ENCODE assay signal across 1 cellular context in genomic region chr21:42781150-42781980, GRCh38.
TF ChIP-seq lines count a peak whose summit lies in the region.

No MANE protein-coding gene starts in this region.

TF ChIP-seq in HepG2, 621 proteins besides CTCF, POLR2A, EP300 and RAD21 (continued from another document and continues in another):
- TF ChIP-seq, protein P1, sequence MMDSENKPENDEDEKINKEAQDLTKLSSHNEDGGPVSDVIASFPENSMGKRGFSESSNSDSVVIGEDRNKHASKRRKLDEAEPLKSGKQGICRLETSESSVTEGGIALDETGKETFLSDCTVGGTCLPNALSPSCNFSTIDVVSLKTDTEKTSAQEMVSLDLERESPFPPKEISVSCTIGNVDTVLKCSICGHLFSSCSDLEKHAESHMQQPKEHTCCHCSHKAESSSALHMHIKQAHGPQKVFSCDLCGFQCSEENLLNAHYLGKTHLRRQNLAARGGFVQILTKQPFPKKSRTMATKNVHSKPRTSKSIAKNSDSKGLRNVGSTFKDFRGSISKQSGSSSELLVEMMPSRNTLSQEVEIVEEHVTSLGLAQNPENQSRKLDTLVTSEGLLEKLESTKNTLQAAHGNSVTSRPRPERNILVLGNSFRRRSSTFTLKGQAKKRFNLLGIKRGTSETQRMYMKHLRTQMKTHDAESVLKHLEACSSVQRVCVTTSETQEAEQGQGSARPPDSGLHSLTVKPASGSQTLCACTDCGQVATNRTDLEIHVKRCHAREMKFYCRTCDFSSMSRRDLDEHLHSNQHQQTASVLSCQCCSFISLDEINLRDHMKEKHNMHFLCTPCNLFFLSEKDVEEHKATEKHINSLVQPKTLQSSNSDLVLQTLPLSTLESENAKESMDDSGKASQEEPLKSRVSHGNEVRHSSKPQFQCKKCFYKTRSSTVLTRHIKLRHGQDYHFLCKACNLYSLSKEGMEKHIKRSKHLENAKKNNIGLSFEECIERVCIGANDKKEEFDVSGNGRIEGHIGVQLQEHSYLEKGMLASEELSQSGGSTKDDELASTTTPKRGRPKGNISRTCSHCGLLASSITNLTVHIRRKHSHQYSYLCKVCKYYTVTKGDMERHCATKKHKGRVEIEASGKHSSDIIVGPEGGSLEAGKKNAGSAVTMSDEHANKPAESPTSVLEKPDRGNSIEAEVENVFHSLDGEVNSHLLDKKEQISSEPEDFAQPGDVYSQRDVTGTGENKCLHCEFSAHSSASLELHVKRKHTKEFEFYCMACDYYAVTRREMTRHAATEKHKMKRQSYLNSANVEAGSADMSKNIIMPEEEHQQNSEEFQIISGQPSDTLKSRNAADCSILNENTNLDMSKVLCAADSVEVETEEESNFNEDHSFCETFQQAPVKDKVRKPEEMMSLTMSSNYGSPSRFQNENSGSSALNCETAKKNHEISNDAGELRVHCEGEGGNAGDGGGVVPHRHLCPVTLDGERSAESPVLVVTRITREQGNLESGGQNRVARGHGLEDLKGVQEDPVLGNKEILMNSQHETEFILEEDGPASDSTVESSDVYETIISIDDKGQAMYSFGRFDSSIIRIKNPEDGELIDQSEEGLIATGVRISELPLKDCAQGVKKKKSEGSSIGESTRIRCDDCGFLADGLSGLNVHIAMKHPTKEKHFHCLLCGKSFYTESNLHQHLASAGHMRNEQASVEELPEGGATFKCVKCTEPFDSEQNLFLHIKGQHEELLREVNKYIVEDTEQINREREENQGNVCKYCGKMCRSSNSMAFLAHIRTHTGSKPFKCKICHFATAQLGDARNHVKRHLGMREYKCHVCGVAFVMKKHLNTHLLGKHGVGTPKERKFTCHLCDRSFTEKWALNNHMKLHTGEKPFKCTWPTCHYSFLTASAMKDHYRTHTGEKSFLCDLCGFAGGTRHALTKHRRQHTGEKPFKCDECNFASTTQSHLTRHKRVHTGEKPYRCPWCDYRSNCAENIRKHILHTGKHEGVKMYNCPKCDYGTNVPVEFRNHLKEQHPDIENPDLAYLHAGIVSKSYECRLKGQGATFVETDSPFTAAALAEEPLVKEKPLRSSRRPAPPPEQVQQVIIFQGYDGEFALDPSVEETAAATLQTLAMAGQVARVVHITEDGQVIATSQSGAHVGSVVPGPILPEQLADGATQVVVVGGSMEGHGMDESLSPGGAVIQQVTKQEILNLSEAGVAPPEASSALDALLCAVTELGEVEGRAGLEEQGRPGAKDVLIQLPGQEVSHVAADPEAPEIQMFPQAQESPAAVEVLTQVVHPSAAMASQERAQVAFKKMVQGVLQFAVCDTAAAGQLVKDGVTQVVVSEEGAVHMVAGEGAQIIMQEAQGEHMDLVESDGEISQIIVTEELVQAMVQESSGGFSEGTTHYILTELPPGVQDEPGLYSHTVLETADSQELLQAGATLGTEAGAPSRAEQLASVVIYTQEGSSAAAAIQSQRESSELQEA (CRISPR knock-in tag; IDR thresholded peaks at IDR 0.05; ENCODE audit: not compliant biosample characterization) = no peak
- TF ChIP-seq RELA (CRISPR knock-in tag; IDR thresholded peaks at IDR 0.05) (no peak), SMARCE1 (IDR thresholded peaks at IDR 0.05; ENCODE audit: borderline replicate concordance) (no peak), MBNL3 (CRISPR knock-in tag; conservative IDR thresholded peaks at IDR 0.05) (no peak), ZNF44 (CRISPR knock-in tag; IDR thresholded peaks at IDR 0.05) (no peak), ELF1 (CRISPR knock-in tag; IDR thresholded peaks at IDR 0.05) (no peak), ZNF510 (CRISPR knock-in tag; IDR thresholded peaks at IDR 0.05; ENCODE audit: low read depth) (no peak), MYNN (CRISPR knock-in tag; IDR thresholded peaks at IDR 0.05; ENCODE audit: low read depth) (no peak), ZBTB3 (CRISPR knock-in tag; IDR thresholded peaks at IDR 0.05; ENCODE audit: borderline replicate concordance, low read depth) (no peak), TRAFD1 (CRISPR knock-in tag; IDR thresholded peaks at IDR 0.05; ENCODE audit: borderline replicate concordance) (no peak), HOXD1 (CRISPR knock-in tag; IDR thresholded peaks at IDR 0.05) (no peak), ZNF720 (CRISPR knock-in tag; IDR thresholded peaks at IDR 0.05) (no peak), ATF7 (IDR thresholded peaks at IDR 0.05) (no peak), ATF7 (CRISPR knock-in tag; IDR thresholded peaks at IDR 0.05) (no peak), ZNF746 (CRISPR knock-in tag; IDR thresholded peaks at IDR 0.05) (peak; percentile 98), ZNF33A (CRISPR knock-in tag; IDR thresholded peaks at IDR 0.05; ENCODE audit: borderline replicate concordance) (no peak), NCOR1 (IDR thresholded peaks at IDR 0.05; ENCODE audit: borderline replicate concordance, low read length) (no peak), ZNF691 (CRISPR knock-in tag; IDR thresholded peaks at IDR 0.05; ENCODE audit: borderline replicate concordance, low read depth) (0 out of 2 replicates have a peak, but pooled peaks have one; percentile 29), JARID2 (CRISPR knock-in tag; IDR thresholded peaks at IDR 0.05; ENCODE audit: insufficient replicate concordance) (no peak), ZNF383 (CRISPR knock-in tag; IDR thresholded peaks at IDR 0.05; ENCODE audit: borderline replicate concordance) (no peak), ESRRA (CRISPR knock-in tag; IDR thresholded peaks at IDR 0.05; ENCODE audit: low read depth) (no peak), SPEN (CRISPR knock-in tag; IDR thresholded peaks at IDR 0.05; ENCODE audit: low read depth) (no peak), ZNF432 (CRISPR knock-in tag; IDR thresholded peaks at IDR 0.05; ENCODE audit: borderline replicate concordance) (no peak), KMT2B (CRISPR knock-in tag; IDR thresholded peaks at IDR 0.05) (no peak), ZNF274 (CRISPR knock-in tag; IDR thresholded peaks at IDR 0.05) (0 out of 2 replicates have a peak, but pooled peaks have one; percentile 59), ZNF224 (CRISPR knock-in tag; IDR thresholded peaks at IDR 0.05) (no peak), ZSCAN29 (CRISPR knock-in tag; conservative IDR thresholded peaks at IDR 0.05) (no peak), HOXA5 (CRISPR knock-in tag; IDR thresholded peaks at IDR 0.05) (no peak), ZNF431 (CRISPR knock-in tag; IDR thresholded peaks at IDR 0.05; ENCODE audit: borderline replicate concordance, low read depth) (no peak), GTF2F1 (IDR thresholded peaks at IDR 0.05; ENCODE audit: low read length) (no peak), SAP130 (CRISPR knock-in tag; IDR thresholded peaks at IDR 0.05; ENCODE audit: low read depth) (0 out of 2 replicates have a peak, but pooled peaks have one; percentile 17), TERF1 (CRISPR knock-in tag; IDR thresholded peaks at IDR 0.05) (no peak), ZBTB25 (CRISPR knock-in tag; IDR thresholded peaks at IDR 0.05) (no peak; the same call in 1 of the 2 replicates)
- TF ChIP-seq, protein P2, sequence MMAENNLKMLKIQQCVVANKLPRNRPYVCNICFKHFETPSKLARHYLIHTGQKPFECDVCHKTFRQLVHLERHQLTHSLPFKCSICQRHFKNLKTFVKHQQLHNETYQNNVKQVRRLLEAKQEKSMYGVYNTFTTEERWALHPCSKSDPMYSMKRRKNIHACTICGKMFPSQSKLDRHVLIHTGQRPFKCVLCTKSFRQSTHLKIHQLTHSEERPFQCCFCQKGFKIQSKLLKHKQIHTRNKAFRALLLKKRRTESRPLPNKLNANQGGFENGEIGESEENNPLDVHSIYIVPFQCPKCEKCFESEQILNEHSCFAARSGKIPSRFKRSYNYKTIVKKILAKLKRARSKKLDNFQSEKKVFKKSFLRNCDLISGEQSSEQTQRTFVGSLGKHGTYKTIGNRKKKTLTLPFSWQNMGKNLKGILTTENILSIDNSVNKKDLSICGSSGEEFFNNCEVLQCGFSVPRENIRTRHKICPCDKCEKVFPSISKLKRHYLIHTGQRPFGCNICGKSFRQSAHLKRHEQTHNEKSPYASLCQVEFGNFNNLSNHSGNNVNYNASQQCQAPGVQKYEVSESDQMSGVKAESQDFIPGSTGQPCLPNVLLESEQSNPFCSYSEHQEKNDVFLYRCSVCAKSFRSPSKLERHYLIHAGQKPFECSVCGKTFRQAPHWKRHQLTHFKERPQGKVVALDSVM (CRISPR knock-in tag; IDR thresholded peaks at IDR 0.05) = no peak
- TF ChIP-seq, protein P3, sequence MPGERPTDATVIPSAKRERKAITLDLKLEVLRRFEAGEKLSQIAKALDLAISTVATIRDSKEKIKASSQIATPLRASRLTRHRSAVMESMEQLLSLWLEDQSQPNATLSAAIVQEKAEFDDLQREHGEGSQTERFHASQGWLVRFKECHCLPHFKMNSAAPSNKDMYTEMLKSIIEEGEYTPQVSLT (CRISPR knock-in tag; IDR thresholded peaks at IDR 0.05; ENCODE audit: borderline replicate concordance, low read depth) = no peak
- TF ChIP-seq, protein P4, sequence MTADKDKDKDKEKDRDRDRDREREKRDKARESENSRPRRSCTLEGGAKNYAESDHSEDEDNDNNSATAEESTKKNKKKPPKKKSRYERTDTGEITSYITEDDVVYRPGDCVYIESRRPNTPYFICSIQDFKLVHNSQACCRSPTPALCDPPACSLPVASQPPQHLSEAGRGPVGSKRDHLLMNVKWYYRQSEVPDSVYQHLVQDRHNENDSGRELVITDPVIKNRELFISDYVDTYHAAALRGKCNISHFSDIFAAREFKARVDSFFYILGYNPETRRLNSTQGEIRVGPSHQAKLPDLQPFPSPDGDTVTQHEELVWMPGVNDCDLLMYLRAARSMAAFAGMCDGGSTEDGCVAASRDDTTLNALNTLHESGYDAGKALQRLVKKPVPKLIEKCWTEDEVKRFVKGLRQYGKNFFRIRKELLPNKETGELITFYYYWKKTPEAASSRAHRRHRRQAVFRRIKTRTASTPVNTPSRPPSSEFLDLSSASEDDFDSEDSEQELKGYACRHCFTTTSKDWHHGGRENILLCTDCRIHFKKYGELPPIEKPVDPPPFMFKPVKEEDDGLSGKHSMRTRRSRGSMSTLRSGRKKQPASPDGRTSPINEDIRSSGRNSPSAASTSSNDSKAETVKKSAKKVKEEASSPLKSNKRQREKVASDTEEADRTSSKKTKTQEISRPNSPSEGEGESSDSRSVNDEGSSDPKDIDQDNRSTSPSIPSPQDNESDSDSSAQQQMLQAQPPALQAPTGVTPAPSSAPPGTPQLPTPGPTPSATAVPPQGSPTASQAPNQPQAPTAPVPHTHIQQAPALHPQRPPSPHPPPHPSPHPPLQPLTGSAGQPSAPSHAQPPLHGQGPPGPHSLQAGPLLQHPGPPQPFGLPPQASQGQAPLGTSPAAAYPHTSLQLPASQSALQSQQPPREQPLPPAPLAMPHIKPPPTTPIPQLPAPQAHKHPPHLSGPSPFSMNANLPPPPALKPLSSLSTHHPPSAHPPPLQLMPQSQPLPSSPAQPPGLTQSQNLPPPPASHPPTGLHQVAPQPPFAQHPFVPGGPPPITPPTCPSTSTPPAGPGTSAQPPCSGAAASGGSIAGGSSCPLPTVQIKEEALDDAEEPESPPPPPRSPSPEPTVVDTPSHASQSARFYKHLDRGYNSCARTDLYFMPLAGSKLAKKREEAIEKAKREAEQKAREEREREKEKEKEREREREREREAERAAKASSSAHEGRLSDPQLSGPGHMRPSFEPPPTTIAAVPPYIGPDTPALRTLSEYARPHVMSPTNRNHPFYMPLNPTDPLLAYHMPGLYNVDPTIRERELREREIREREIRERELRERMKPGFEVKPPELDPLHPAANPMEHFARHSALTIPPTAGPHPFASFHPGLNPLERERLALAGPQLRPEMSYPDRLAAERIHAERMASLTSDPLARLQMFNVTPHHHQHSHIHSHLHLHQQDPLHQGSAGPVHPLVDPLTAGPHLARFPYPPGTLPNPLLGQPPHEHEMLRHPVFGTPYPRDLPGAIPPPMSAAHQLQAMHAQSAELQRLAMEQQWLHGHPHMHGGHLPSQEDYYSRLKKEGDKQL (CRISPR knock-in tag; IDR thresholded peaks at IDR 0.05; ENCODE audit: low read depth) = no peak
